Comparison of ENCODE assay signal across 8 cellular contexts in the genomic region with DNA sequence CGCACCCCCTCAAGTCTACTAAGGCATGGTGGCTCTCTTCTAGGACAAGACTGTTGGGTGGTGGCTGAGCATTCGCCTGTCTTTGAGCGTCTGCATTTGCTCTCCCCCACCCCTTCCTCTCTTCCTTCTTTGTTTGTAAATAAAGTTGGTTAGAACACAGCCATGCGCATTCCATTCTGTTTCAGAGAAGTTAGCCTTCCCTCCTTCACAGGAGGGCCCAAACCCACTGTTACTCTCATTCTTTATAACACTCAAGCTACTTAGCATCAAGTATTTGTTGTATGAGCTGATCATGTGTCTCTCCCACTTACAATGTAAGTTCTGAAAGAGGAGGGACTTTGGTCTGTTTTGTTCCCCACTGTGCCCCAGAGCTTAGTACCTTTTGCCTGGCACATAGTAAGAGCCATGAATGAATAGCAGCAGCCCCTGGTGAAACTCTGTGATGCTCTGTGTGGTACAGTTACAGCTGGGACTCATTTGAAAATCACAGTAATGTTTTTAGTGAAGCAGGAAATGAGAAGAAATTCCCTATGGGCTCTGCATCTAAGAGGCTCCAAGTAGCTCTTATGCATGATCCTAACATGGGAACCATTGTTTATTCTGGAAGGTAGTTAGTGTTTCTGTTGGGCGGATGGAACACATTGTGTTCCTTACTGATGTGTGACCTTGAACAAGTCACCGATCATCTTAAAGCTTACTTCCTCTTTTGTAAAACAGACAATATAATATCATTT. TPM values are rescaled to one million over a fixed set of nuclear protein-coding genes. Genes with fewer than 3 reads are reported as not detected.
DNase-seq lines count a peak whose midpoint lies in the region; ATAC-seq lines count a peak whose summit lies in the region.

No MANE protein-coding gene starts in this region.

- no peaks in the 10 kb centered on the region for H3K9me3 Mint-ChIP-seq in stimulated activated effector memory CD8-positive, alpha-beta T cell treated with anti-CD3 and anti-CD28 coated beads, Interleukin-12 subunit alpha, Interleukin-12 subunit beta, amount 100 ng/mL, for 72 hours

- peaks cover 10% of the 10 kb centered on the region for H3K79me2 ChIP-seq in ACC112 (ENCODE audit: control insufficient read depth, insufficient read depth, low read length, unreplicated experiment)

- DNase-seq in dermis blood vessel endothelial cell, result peak; percentile 79
- no peak for DNase-seq in stimulated activated effector memory CD8-positive, alpha-beta T cell treated with anti-CD3 and anti-CD28 coated beads, Interleukin-12 subunit alpha, Interleukin-12 subunit beta, amount 100 ng/mL, for 72 hours (ENCODE audit: low spot score in 2 of 2)
- no peak for DNase-seq in COR-L47 (lab: John Stamatoyannopoulos, UW)
- DNase-seq in putamen (ENCODE audit: low spot score), result no peak
- no peak for DNase-seq in SKM-1 treated with dmso at 0.1 percent for 144 hours (lab: John Stamatoyannopoulos, UW; ENCODE audit: unreplicated experiment)

- H3K27ac Mint-ChIP-seq in stimulated activated effector memory CD8-positive, alpha-beta T cell treated with anti-CD3 and anti-CD28 coated beads, Interleukin-12 subunit alpha, Interleukin-12 subunit beta, amount 100 ng/mL, for 72 hours, result peak overlapping the region; percentile 50

- no peaks in the 10 kb centered on the region for H3K27me3 ChIP-seq in ACC112 (ENCODE audit: insufficient read depth, low read length)

- no peak overlapping the region for H3K4me3 Mint-ChIP-seq in stimulated activated effector memory CD8-positive, alpha-beta T cell treated with anti-CD3 and anti-CD28 coated beads, Interleukin-12 subunit alpha, Interleukin-12 subunit beta, amount 100 ng/mL, for 72 hours

- H3K4me3 ChIP-seq in ACC112 (ENCODE audit: low read depth, low read length), result peak overlapping the region; percentile 47; the same call in 1 of the 2 replicates

- peak; percentile 46 for ATAC-seq in GM19397 (IDR thresholded peaks at IDR 0.05; ENCODE audit: unreplicated experiment)
- peak; percentile 41 for ATAC-seq in HG03457 (IDR thresholded peaks at IDR 0.05; ENCODE audit: unreplicated experiment)
- peak; percentile 68 for ATAC-seq in stimulated activated effector memory CD8-positive, alpha-beta T cell treated with anti-CD3 and anti-CD28 coated beads, Interleukin-12 subunit alpha, Interleukin-12 subunit beta, amount 100 ng/mL, for 72 hours

- peaks cover 52% of the 10 kb centered on the region for H3K4me1 Mint-ChIP-seq in stimulated activated effector memory CD8-positive, alpha-beta T cell treated with anti-CD3 and anti-CD28 coated beads, Interleukin-12 subunit alpha, Interleukin-12 subunit beta, amount 100 ng/mL, for 72 hours

- H3K27ac ChIP-seq in ACC112 (ENCODE audit: low read depth, low read length), result peak overlapping the region; percentile 82

- H3K36me3 Mint-ChIP-seq in stimulated activated effector memory CD8-positive, alpha-beta T cell treated with anti-CD3 and anti-CD28 coated beads, Interleukin-12 subunit alpha, Interleukin-12 subunit beta, amount 100 ng/mL, for 72 hours, result no peaks in the 10 kb centered on the region

- H3K36me3 ChIP-seq in ACC112 (ENCODE audit: insufficient read depth, low read length), result no peaks in the 10 kb centered on the region

- peaks cover 30% of the 10 kb centered on the region for H3K4me1 ChIP-seq in ACC112 (ENCODE audit: control insufficient read depth, insufficient read depth, low read length, unreplicated experiment)

- peak overlapping the region; percentile 22 for H2AFZ ChIP-seq in ACC112 (ENCODE audit: low read length, unreplicated experiment)

RNA-seq across cellular contexts. Expression of gene MGAT5, which starts 7.7 kb away (rescaled TPM):
- total RNA-seq in dermis blood vessel endothelial cell, result 133 and 168 TPM in 2 replicates
